ENCODE assay signal across 8 cellular contexts in the genomic region with DNA sequence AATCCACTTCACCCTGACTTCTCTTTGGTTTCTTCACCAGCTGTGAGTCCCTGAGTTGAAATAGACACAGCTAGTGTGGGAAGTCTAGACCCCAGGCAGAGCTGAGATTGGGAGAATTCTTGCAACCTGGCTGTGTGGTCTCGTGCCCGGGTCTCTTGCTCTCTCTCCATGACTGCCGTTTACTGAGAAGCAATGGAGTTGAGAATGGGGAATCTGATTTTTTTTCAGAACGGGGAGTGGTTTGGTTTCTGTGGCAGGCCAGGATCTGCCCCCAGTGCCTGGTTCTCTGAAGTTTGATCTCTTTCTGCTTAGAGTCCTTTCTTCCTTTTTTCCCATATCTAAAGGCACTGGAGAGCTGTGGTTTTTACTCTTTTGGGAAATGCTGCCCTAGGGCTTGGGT. TPM values are rescaled to one million over a fixed set of nuclear protein-coding genes. Genes with fewer than 3 reads are reported as not detected.
DNase-seq lines count a peak whose midpoint lies in the region; ATAC-seq and TF ChIP-seq lines count a peak whose summit lies in the region.

No MANE protein-coding gene starts in this region.

- ATAC-seq in GM18909 (IDR thresholded peaks at IDR 0.05; ENCODE audit: poor library complexity, unreplicated experiment) (peak; percentile 4), GM18519 (IDR thresholded peaks at IDR 0.05; ENCODE audit: low FRiP score, unreplicated experiment) (no peak)

- no peaks in the 10 kb centered on the region for H3K27me3 ChIP-seq in fibroblast of lung (ENCODE audit: control insufficient read depth, insufficient read depth, low read length)
- H3K27me3 ChIP-seq in sigmoid colon: no peaks in the 10 kb centered on the region

- H3K36me3 ChIP-seq in SK-N-MC (ENCODE audit: insufficient read depth, low read length): no peaks in the 10 kb centered on the region
- peaks cover 5% of the 10 kb centered on the region for H3K36me3 ChIP-seq in fibroblast of lung (ENCODE audit: control insufficient read depth, insufficient read depth, low read length)
- peaks cover 7 to 33% (median 17%) of the 10 kb centered on the region in 4 donors for H3K36me3 ChIP-seq in sigmoid colon

- no peak for TF ChIP-seq POLR2A in sigmoid colon (IDR thresholded peaks at IDR 0.05)

- intact Hi-C loops in sigmoid colon (cut with DNase I): loop anchor here (2.0 kb wide), 2 partner anchors 17 to 47 kb away; no protein-coding TSS in a partner anchor

- no peak for TF ChIP-seq EP300 in sigmoid colon (IDR thresholded peaks at IDR 0.05)

- H3K9me3 ChIP-seq in SK-N-MC (ENCODE audit: low read depth, low read length): no peaks in the 10 kb centered on the region
- H3K9me3 ChIP-seq in fibroblast of lung (ENCODE audit: control insufficient read depth, insufficient read depth, low read depth, low read length): no peaks in the 10 kb centered on the region
- H3K9me3 ChIP-seq in sigmoid colon: no peaks in the 10 kb centered on the region

- H3K4me1 ChIP-seq in fibroblast of lung (ENCODE audit: control insufficient read depth, extremely low read depth, insufficient read depth, low read length) (peaks cover 9% of the 10 kb centered on the region), sigmoid colon (peaks cover 0 to 49% (median 35%) of the 10 kb centered on the region in 4 donors)

- no peak for TF ChIP-seq CTCF in fibroblast of lung (conservative IDR thresholded peaks at IDR 0.05 in 1 of 2, IDR thresholded peaks at IDR 0.05 in 1 of 2; ENCODE audit: low read depth in 1 of 2, low read length in 2 of 2)
- no peak for TF ChIP-seq CTCF in sigmoid colon (IDR thresholded peaks at IDR 0.05)

- WGBS in sigmoid colon, 2 donors: 26 to 39% methylated on average over 4 of the region's 4 CpGs

- peak overlapping the region; percentile 78 for H3K27ac ChIP-seq in SK-N-MC
- H3K27ac ChIP-seq in fibroblast of lung (ENCODE audit: insufficient read depth, low read length): peak overlapping the region; percentile 85
- H3K27ac ChIP-seq in sigmoid colon: peak overlapping the region; percentile 92 to 99 (median 96)

- H3K9ac ChIP-seq in SK-N-MC (ENCODE audit: insufficient read length) (peak overlapping the region; percentile 66), fibroblast of lung (ENCODE audit: insufficient read depth, low read length) (no peak overlapping the region)

- H3K79me2 ChIP-seq in fibroblast of lung (ENCODE audit: control insufficient read depth, insufficient read depth, low read length): no peaks in the 10 kb centered on the region

- peak overlapping the region; percentile 79 for H3K4me2 ChIP-seq in fibroblast of lung (ENCODE audit: extremely low read depth, insufficient read depth, low read length)

- no peak overlapping the region for H2AFZ ChIP-seq in fibroblast of lung (ENCODE audit: low read length)

- peak overlapping the region; percentile 84 for H3K4me3 ChIP-seq in SK-N-MC
- H3K4me3 ChIP-seq in fibroblast of lung (replicated peaks in 1 of 4; ENCODE audit: control extremely low read depth in 1 of 4, insufficient read depth in 1 of 4, low read depth in 3 of 4, low read length in 4 of 4): peak overlapping the region; percentile 65 to 83 (median 72)
- H3K4me3 ChIP-seq in sigmoid colon: peak overlapping the region; percentile 77 to 99 (median 88)

- H4K20me1 ChIP-seq in fibroblast of lung (ENCODE audit: control insufficient read depth, extremely low read depth, insufficient read depth, low read length): no peaks in the 10 kb centered on the region

- DNase-seq in SK-N-MC (ENCODE audit: low read depth, low spot score): peak; percentile 20
- DNase-seq in fibroblast of lung (ENCODE audit: low read depth in 2 of 2): peak in 1 of 2 donors; percentile 24
- peak; percentile 62 for DNase-seq in sigmoid colon
- no peak for DNase-seq in ureter (ENCODE audit: low spot score)
- DNase-seq in iPS-NIHi11 (ENCODE audit: low spot score): no peak
- no peak for DNase-seq in SHP77 (lab: John Stamatoyannopoulos, UW)

RNA-seq across cellular contexts. Expression of a gene that starts 1.5 kb away (rescaled TPM):
- total RNA-seq in fibroblast of lung (10.3 and 23.5 TPM in 2 replicates), sigmoid colon (10 to 100 TPM; 20.7 to 50.7 (median 28.5) TPM), ureter (36.5 TPM)
- polyA plus RNA-seq in fibroblast of lung (24.3 and 27.2 TPM in 2 replicates), sigmoid colon (10 to 100 TPM in 2 of 3 donors, 1 to 10 TPM in 1; 7.6 to 33.1 (median 12.0) TPM)
- 32.9 and 42.1 TPM in 2 replicates for polyA plus RNA-seq in fibroblast of lung (2012)
- polyA minus RNA-seq in fibroblast of lung (ENCODE audit: low replicate concordance): 219 and 284 TPM in 2 replicates

RNA-seq across cellular contexts. Expression of a gene that starts 19.1 kb away (rescaled TPM):
- 608 and 824 TPM in 2 replicates for total RNA-seq in fibroblast of lung
- polyA plus RNA-seq in fibroblast of lung: 1,148 and 4,435 TPM in 2 replicates
- polyA plus RNA-seq in fibroblast of lung (2012): 941 and 3,722 TPM in 2 replicates
- 269 and 1,364 TPM in 2 replicates for polyA minus RNA-seq in fibroblast of lung (ENCODE audit: low replicate concordance)
- over 10,000 TPM in 3 of 4 donors, 1,000 to 10,000 TPM in 1; 6,854 to 14,048 (median 12,596) TPM for total RNA-seq in sigmoid colon
- polyA plus RNA-seq in sigmoid colon: 1,000 to 10,000 TPM in 1 of 3 donors, 100 to 1,000 TPM in 2; 112 to 1,100 (median 337) TPM
- 1,521 TPM for total RNA-seq in ureter

RNA-seq across cellular contexts. Expression of a gene that starts 35.9 kb away (rescaled TPM):
- total RNA-seq in fibroblast of lung (110 and 112 TPM in 2 replicates), sigmoid colon (10 to 100 TPM; 42.1 to 76.4 (median 58.0) TPM), ureter (77.2 TPM)
- polyA plus RNA-seq in fibroblast of lung (56.2 and 70.8 TPM in 2 replicates), sigmoid colon (10 to 100 TPM; 26.0 to 33.1 (median 28.8) TPM)
- 48.6 and 52.1 TPM in 2 replicates for polyA plus RNA-seq in fibroblast of lung (2012)
- 118 and 133 TPM in 2 replicates for polyA minus RNA-seq in fibroblast of lung (ENCODE audit: low replicate concordance)

RNA-seq across cellular contexts. Expression of a gene that starts 51.9 kb away (rescaled TPM):
- total RNA-seq in fibroblast of lung (26.5 and 38.3 TPM in 2 replicates), sigmoid colon (10 to 100 TPM; 22.1 to 55.1 (median 31.1) TPM), ureter (99.6 TPM)
- polyA plus RNA-seq in fibroblast of lung (26.8 and 28.2 TPM in 2 replicates), sigmoid colon (100 to 1,000 TPM in 1 of 3 donors, 10 to 100 TPM in 2; 18.0 to 116 (median 21.7) TPM)
- 33.6 and 41.3 TPM in 2 replicates for polyA plus RNA-seq in fibroblast of lung (2012)
- polyA minus RNA-seq in fibroblast of lung (ENCODE audit: low replicate concordance): 70.5 and 77.2 TPM in 2 replicates

RNA-seq across cellular contexts. Expression of a gene that starts 52.5 kb away (rescaled TPM):
- total RNA-seq in fibroblast of lung: 11.3 and 13.4 TPM in 2 replicates
- 12.1 and 12.9 TPM in 2 replicates for polyA plus RNA-seq in fibroblast of lung
- polyA plus RNA-seq in fibroblast of lung (2012): 10.2 and 10.3 TPM in 2 replicates
- 56.7 and 83.1 TPM in 2 replicates for polyA minus RNA-seq in fibroblast of lung (ENCODE audit: low replicate concordance)
- 10 to 100 TPM; 11.1 to 23.8 (median 12.8) TPM for total RNA-seq in sigmoid colon
- 10 to 100 TPM in 2 of 3 donors, 1 to 10 TPM in 1; 6.2 to 12.0 (median 10.2) TPM for polyA plus RNA-seq in sigmoid colon
- 32.1 TPM for total RNA-seq in ureter

Comparison
In these comparisons a context has a peak if more than half of its experiments do, and no peak if none do; other contexts are left out.
1. DNase-seq: peak in SK-N-MC (single experiment) and sigmoid colon (single experiment); none in ureter (single experiment), iPS-NIHi11 (single experiment) and SHP77 (0 of 2).
2. Peak in every context shown above with its lines, with median percentiles within 50 percentile points of each other: H3K27ac ChIP-seq and H3K4me3 ChIP-seq.